Comparison of ENCODE assay signal across 1 cellular context in genomic region chr11:2696461-2696860, GRCh38.
TF ChIP-seq lines count a peak whose summit lies in the region.

No MANE protein-coding gene starts in this region.

TF ChIP-seq in GM23338, 12 proteins besides CTCF, POLR2A, EP300 and RAD21 (continued from another document):
- no peak for TF ChIP-seq JUNB (IDR thresholded peaks at IDR 0.05; ENCODE audit: unreplicated experiment)
- TF ChIP-seq REST (IDR thresholded peaks at IDR 0.05; ENCODE audit: unreplicated experiment): no peak
- no peak for TF ChIP-seq ETS1 (IDR thresholded peaks at IDR 0.05)
- TF ChIP-seq NANOG (IDR thresholded peaks at IDR 0.05; ENCODE audit: borderline replicate concordance): no peak
- no peak for TF ChIP-seq ZNF331 (CRISPR knock-in tag; IDR thresholded peaks at IDR 0.05; ENCODE audit: low read depth)
- TF ChIP-seq ZNF114 (CRISPR knock-in tag; IDR thresholded peaks at IDR 0.05): no peak
- no peak for TF ChIP-seq CREB1 (CRISPR knock-in tag; IDR thresholded peaks at IDR 0.05; ENCODE audit: low read depth)
- no peak for TF ChIP-seq ZNF462 (CRISPR knock-in tag; IDR thresholded peaks at IDR 0.05)
- TF ChIP-seq POLR2AphosphoS5 (IDR thresholded peaks at IDR 0.05; ENCODE audit: low read depth): no peak
